In the genomic region with DNA sequence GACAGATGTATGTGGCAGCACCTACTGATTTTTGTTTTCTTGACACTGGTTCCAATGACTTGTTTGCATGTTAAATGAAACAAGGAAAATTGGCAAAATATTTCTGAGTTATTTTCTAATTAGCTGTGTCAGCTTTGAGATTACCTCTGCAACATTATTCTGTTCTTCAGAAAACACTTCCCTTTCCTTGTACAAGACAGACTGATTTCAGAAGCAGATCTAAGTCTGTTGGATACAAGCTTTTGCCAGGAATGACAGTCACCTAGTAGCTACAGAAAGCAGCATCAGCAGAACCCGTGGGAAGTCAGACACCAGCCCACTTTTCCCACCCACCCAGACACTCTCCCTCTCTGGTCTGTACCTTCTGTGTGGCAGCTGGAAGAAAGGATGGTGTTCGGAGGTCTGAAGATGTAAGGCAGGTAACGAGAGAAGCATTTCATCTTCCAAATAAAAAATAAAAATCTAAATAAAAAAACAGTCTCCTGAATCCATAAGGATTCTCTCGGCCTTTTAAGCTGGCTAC, we compare ENCODE assay signal across 13 cellular contexts.
A peak's percentile ranks its signal among the peaks of the same experiment; 100 is the strongest.
DNase-seq lines count a peak whose midpoint lies in the region; ATAC-seq and TF ChIP-seq lines count a peak whose summit lies in the region.
"Had no signal": no experiment of that assay in that cellular context is flagged by ENCODE, and none has a peak within 500 bp of the region (broad histone marks: within the 10 kb centered on the region; RNA-seq: fewer than 3 reads in every experiment).

No MANE protein-coding gene starts in this region.

- H3K27ac Mint-ChIP-seq in GM23338 = no peak overlapping the region
- H3K27ac Mint-ChIP-seq in activated CD8-positive, alpha-beta T cell treated with anti-CD3 and anti-CD28 coated beads, Interleukin-2, amount 10 ng/mL, durations not matched to agents 7 days and 5 days = no peak overlapping the region

- H4K20me1 ChIP-seq in GM23338 (replicated peaks; ENCODE audit: insufficient read depth) = no peaks in the 10 kb centered on the region

- peak; percentile 34; the same call in 2 of the 3 replicates for ATAC-seq in GM23338
- no peak for ATAC-seq in GM21367 (IDR thresholded peaks at IDR 0.05; ENCODE audit: unreplicated experiment)
- ATAC-seq in activated CD8-positive, alpha-beta T cell treated with anti-CD3 and anti-CD28 coated beads, Interleukin-2, amount 10 ng/mL, durations not matched to agents 7 days and 5 days = no peak

- no peak for TF ChIP-seq CTCF in GM23338 (conservative IDR thresholded peaks at IDR 0.05; ENCODE audit: low read depth in 2 of 2)

- no peak overlapping the region for H3K4me3 Mint-ChIP-seq in GM23338
- H3K4me3 Mint-ChIP-seq in activated CD8-positive, alpha-beta T cell treated with anti-CD3 and anti-CD28 coated beads, Interleukin-2, amount 10 ng/mL, durations not matched to agents 7 days and 5 days = no peak overlapping the region

- CTCF ChIA-PET in activated CD8-positive, alpha-beta T cell treated with anti-CD3 and anti-CD28 coated beads, Interleukin-2, amount 10 ng/mL, durations not matched to agents 7 days and 5 days (lab: Charles Lee) = interaction anchor here (1.2 kb wide), 1 partner anchor 133 kb away, joined by 3 read pairs; no protein-coding TSS in a partner anchor

- no peaks in the 10 kb centered on the region for H3F3A ChIP-seq in GM23338 (replicated peaks; ENCODE audit: low read depth)

- H3K27me3 Mint-ChIP-seq in GM23338 (ENCODE audit: insufficient read depth, low read depth, poor library complexity) = peaks cover 2% of the 10 kb centered on the region
- H3K27me3 Mint-ChIP-seq in activated CD8-positive, alpha-beta T cell treated with anti-CD3 and anti-CD28 coated beads, Interleukin-2, amount 10 ng/mL, durations not matched to agents 7 days and 5 days (ENCODE audit: low read depth) = peaks cover 6% of the 10 kb centered on the region

- H3K9me3 Mint-ChIP-seq in GM23338 = no peaks in the 10 kb centered on the region
- no peaks in the 10 kb centered on the region for H3K9me3 Mint-ChIP-seq in activated CD8-positive, alpha-beta T cell treated with anti-CD3 and anti-CD28 coated beads, Interleukin-2, amount 10 ng/mL, durations not matched to agents 7 days and 5 days (ENCODE audit: insufficient read depth)

- POLR2A ChIA-PET in activated CD8-positive, alpha-beta T cell treated with anti-CD3 and anti-CD28 coated beads, Interleukin-2, amount 10 ng/mL, durations not matched to agents 7 days and 5 days (lab: Charles Lee) = no interaction called here

- H3K36me3 Mint-ChIP-seq in GM23338 (ENCODE audit: low read depth) = no peaks in the 10 kb centered on the region
- no peaks in the 10 kb centered on the region for H3K36me3 Mint-ChIP-seq in activated CD8-positive, alpha-beta T cell treated with anti-CD3 and anti-CD28 coated beads, Interleukin-2, amount 10 ng/mL, durations not matched to agents 7 days and 5 days (ENCODE audit: low read depth)

- H3K4me1 Mint-ChIP-seq in GM23338 = peaks cover 4% of the 10 kb centered on the region; the same call in 2 of the 3 replicates
- H3K4me1 Mint-ChIP-seq in activated CD8-positive, alpha-beta T cell treated with anti-CD3 and anti-CD28 coated beads, Interleukin-2, amount 10 ng/mL, durations not matched to agents 7 days and 5 days (ENCODE audit: low read depth) = no peaks in the 10 kb centered on the region

- peak overlapping the region; percentile 95 for H2AFZ ChIP-seq in GM23338

- H3K27ac ChIP-seq in GM23338 (ENCODE audit: low read depth) (no peak overlapping the region), caudate nucleus (ENCODE audit: low read depth, low read length) (peak overlapping the region; percentile 32), substantia nigra (ENCODE audit: low read depth, low read length, poor library complexity, severe bottlenecking) (peak overlapping the region; percentile 46)
- H3K27ac ChIP-seq: C4-2B had no signal

- H3K4me1 ChIP-seq in GM23338 (ENCODE audit: insufficient read depth) = peaks cover 4% of the 10 kb centered on the region; the same call in 1 of the 2 replicates
- H3K4me1 ChIP-seq: HAP-1 had no signal

- no peak overlapping the region for H3K4me2 ChIP-seq in GM23338

- no peaks in the 10 kb centered on the region for H3K36me3 ChIP-seq in GM23338 (ENCODE audit: insufficient read depth)
- H3K36me3 ChIP-seq: HAP-1 had no signal

- no peaks in the 10 kb centered on the region for H3K27me3 ChIP-seq in GM23338 (ENCODE audit: insufficient read depth)

- DNase-seq in GM23338 (ENCODE audit: low spot score) = no peak
- DNase-seq in caudate nucleus (lab: John Stamatoyannopoulos, UW) = peak in 2 of 61 donors; percentile 12 to 45
- peak; percentile 31 for DNase-seq in medulla oblongata (ENCODE audit: extremely low spot score)
- DNase-seq in substantia nigra (lab: John Stamatoyannopoulos, UW) = no peak
- DNase-seq in T-helper 9 cell = no peak
- no peak for DNase-seq in activated CD8-positive, alpha-beta T cell treated with anti-CD3 and anti-CD28 coated beads, Interleukin-2, amount 10 ng/mL, durations not matched to agents 7 days and 5 days
- DNase-seq: KG1, NCI-H1417, NCI-H187, NCI-H510A treated with DMSO at 0.1 percent for 48 hours had no signal

- no peaks in the 10 kb centered on the region for H3K9me2 ChIP-seq in GM23338 (ENCODE audit: insufficient read depth)

- H3K79me2 ChIP-seq in GM23338 (replicated peaks; ENCODE audit: insufficient read depth) = no peaks in the 10 kb centered on the region

- H3K4me3 ChIP-seq in GM23338 = no peak overlapping the region
- H3K4me3 ChIP-seq: HAP-1 had no signal

TF ChIP-seq in GM23338, 12 proteins besides CTCF, POLR2A, EP300 and RAD21:
- TF ChIP-seq EZH2 (IDR thresholded peaks at IDR 0.05; ENCODE audit: low read depth, unreplicated experiment) (no peak), EZH2phosphoT487 (IDR thresholded peaks at IDR 0.05; ENCODE audit: unreplicated experiment) (no peak), ZNF114 (CRISPR knock-in tag; IDR thresholded peaks at IDR 0.05) (no peak), NANOG (IDR thresholded peaks at IDR 0.05; ENCODE audit: borderline replicate concordance) (no peak), STAT1 (IDR thresholded peaks at IDR 0.05; ENCODE audit: unreplicated experiment) (no peak)
- TF ChIP-seq, protein P1, sequence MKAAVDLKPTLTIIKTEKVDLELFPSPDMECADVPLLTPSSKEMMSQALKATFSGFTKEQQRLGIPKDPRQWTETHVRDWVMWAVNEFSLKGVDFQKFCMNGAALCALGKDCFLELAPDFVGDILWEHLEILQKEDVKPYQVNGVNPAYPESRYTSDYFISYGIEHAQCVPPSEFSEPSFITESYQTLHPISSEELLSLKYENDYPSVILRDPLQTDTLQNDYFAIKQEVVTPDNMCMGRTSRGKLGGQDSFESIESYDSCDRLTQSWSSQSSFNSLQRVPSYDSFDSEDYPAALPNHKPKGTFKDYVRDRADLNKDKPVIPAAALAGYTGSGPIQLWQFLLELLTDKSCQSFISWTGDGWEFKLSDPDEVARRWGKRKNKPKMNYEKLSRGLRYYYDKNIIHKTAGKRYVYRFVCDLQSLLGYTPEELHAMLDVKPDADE (IDR thresholded peaks at IDR 0.05) = no peak
- TF ChIP-seq, protein P2, sequence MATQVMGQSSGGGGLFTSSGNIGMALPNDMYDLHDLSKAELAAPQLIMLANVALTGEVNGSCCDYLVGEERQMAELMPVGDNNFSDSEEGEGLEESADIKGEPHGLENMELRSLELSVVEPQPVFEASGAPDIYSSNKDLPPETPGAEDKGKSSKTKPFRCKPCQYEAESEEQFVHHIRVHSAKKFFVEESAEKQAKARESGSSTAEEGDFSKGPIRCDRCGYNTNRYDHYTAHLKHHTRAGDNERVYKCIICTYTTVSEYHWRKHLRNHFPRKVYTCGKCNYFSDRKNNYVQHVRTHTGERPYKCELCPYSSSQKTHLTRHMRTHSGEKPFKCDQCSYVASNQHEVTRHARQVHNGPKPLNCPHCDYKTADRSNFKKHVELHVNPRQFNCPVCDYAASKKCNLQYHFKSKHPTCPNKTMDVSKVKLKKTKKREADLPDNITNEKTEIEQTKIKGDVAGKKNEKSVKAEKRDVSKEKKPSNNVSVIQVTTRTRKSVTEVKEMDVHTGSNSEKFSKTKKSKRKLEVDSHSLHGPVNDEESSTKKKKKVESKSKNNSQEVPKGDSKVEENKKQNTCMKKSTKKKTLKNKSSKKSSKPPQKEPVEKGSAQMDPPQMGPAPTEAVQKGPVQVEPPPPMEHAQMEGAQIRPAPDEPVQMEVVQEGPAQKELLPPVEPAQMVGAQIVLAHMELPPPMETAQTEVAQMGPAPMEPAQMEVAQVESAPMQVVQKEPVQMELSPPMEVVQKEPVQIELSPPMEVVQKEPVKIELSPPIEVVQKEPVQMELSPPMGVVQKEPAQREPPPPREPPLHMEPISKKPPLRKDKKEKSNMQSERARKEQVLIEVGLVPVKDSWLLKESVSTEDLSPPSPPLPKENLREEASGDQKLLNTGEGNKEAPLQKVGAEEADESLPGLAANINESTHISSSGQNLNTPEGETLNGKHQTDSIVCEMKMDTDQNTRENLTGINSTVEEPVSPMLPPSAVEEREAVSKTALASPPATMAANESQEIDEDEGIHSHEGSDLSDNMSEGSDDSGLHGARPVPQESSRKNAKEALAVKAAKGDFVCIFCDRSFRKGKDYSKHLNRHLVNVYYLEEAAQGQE (IDR thresholded peaks at IDR 0.05; ENCODE audit: unreplicated experiment) = no peak
